ENCODE assay signal across 8 cellular contexts in the genomic region with DNA sequence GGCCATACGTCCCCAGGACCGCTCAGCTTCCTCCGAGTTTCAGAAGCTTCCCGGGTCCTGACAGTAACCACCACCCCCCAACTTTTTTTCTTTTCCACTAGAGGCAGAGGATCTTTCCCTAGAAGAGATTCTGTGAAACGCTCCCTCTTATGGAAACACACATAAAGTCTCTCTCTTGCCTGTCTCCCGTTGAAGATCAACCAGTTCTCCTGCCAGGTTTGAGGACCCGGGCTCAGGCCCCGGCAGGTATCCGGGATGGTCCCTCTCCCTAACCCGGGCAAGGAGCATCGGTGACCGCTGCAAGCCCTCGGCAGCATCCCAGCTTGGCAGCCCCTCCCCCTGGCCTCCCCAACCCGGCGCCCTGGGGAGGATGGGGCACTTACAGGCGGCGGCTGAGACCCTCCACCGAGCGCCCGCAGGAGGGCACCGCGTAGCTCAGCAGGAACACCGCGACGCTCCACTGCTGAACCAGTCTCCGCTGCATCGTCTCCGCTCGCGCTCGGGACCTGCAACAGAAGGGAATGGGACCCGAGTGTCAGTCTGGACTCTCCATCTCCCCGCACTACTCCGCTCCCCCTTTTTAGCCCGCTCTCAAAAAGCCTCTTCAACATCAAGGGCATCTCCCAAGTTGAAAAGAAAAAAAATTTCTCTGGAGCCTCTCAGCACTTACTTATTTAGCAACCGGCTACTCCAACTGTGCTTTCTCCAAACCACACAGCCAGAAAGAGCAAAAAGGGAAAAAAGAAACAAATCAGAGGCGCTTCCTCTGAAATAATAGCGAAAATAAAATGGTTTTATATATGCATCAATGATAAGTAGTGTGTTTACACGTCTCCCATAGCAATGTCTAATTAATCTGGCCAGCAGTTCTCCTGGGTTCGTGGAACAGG. TPM values are rescaled to one million over a fixed set of nuclear protein-coding genes. Genes with fewer than 3 reads are reported as not detected.
DNase-seq lines count a peak whose midpoint lies in the region; ATAC-seq and TF ChIP-seq lines count a peak whose summit lies in the region.

No MANE protein-coding gene starts in this region.

- peaks cover 14 to 25% of the 10 kb centered on the region in 2 donors for H3K4me1 ChIP-seq in left lung

- H3K4me3 ChIP-seq in GM12864 (ENCODE audit: low read depth, low read length): peak overlapping the region; percentile 50
- H3K4me3 ChIP-seq in left lung: peak overlapping the region; percentile 27 to 36

- no peaks in the 10 kb centered on the region for H3K36me3 Mint-ChIP-seq in chondrocyte (ENCODE audit: low read depth)

- DNase-seq in GM12864 (ENCODE audit: low read depth) (no peak), NCI-H524 treated with DMSO at 0.1 percent for 48 hours (lab: John Stamatoyannopoulos, UW) (peak; percentile 16), chondrocyte (ENCODE audit: low spot score) (no peak), left lung (peak; percentile 36 to 76), superior temporal gyrus (ENCODE audit: extremely low spot score) (peak; percentile 26), DMS153 treated with DMSO at 0.1 percent for 48 hours (lab: John Stamatoyannopoulos, UW; ENCODE audit: unreplicated experiment) (no peak)

- intact Hi-C loops in left lung (cut with DNase I): no loop called here

- peaks cover 48% of the 10 kb centered on the region for H3K4me1 Mint-ChIP-seq in chondrocyte (ENCODE audit: low read depth)

- H3K27ac Mint-ChIP-seq in chondrocyte (ENCODE audit: unreplicated experiment): peak overlapping the region; percentile 90

- H3K4me3 Mint-ChIP-seq in chondrocyte (ENCODE audit: unreplicated experiment): peak overlapping the region; percentile 84

- ATAC-seq in left lung: peak; percentile 58
- ATAC-seq in GM19452 (IDR thresholded peaks at IDR 0.05; ENCODE audit: unreplicated experiment): no peak
- ATAC-seq in GM19324 (IDR thresholded peaks at IDR 0.05; ENCODE audit: low FRiP score, unreplicated experiment): no peak

- no peaks in the 10 kb centered on the region for H3K9me3 ChIP-seq in left lung

- no peak overlapping the region for H3K27ac ChIP-seq in left lung

- peaks cover 16% of the 10 kb centered on the region for H3K27me3 Mint-ChIP-seq in chondrocyte (ENCODE audit: low read depth)

- H3K36me3 ChIP-seq in left lung: no peaks in the 10 kb centered on the region

- H3K27me3 ChIP-seq in left lung: peaks cover 30 to 97% of the 10 kb centered on the region in 2 donors

- H3K9me3 Mint-ChIP-seq in chondrocyte (ENCODE audit: low read depth): no peaks in the 10 kb centered on the region

- no peak for TF ChIP-seq CTCF in GM12864 (IDR thresholded peaks at IDR 0.05; ENCODE audit: low read depth, low read length, missing control alignments)
- TF ChIP-seq CTCF in chondrocyte (IDR thresholded peaks at IDR 0.05): peak; percentile 53
- TF ChIP-seq CTCF in left lung (IDR thresholded peaks at IDR 0.05): no peak

RNA-seq across cellular contexts. Expression of a gene that starts 3.3 kb away (rescaled TPM):
- 1.1 to 1.8 TPM (median 1.3 TPM) in 3 replicates for total RNA-seq in chondrocyte
- total RNA-seq in left lung: under 1 TPM; 0.76 to 0.94 TPM

Comparison
In these comparisons a context has a peak if more than half of its experiments do, and no peak if none do; other contexts are left out.
1. DNase-seq: peak in NCI-H524 treated with DMSO at 0.1 percent for 48 hours (single experiment), left lung (2 of 2) and superior temporal gyrus (single experiment); none in GM12864 (single experiment), chondrocyte (single experiment) and DMS153 treated with DMSO at 0.1 percent for 48 hours (single experiment).